8 cellular contexts compared by ENCODE assay signal in the genomic region with DNA sequence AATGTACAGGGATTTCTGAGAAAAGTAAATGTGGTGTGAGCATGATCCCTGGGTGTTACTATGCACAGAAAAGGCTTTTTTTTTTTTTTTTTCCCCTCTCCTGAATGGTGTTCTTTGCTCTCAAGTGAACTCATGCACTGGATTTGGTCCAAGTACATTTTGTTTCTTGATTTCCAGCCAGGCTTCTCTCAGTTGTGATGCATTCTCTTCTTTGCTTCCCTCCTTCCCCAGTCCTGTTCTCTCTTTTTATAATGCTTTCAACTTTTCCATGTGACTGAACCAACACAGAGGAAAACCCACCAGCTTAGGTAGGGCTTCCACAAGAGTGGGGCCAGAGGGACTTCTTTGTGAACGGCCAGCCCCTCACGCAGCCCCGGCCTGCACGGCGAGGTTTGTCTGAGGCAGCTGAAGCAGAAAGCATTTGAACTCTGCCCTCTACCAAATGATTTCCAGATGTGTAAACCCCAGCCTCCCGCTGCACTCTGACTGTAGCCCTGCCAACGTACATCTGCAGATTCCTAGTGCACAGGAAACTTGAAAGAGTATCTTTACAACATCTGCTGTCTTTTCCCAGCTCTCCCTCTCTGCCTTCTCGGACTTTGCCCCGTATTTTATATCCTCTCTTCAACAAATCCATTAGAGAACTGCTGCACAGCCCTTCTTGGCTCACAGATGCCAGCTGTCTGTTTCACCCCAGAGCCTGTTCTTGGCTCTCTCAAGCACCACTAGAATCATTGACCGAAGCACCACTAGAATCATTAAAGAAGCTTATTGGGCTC.
A peak's percentile ranks its signal among the peaks of the same experiment; 100 is the strongest.
DNase-seq lines count a peak whose midpoint lies in the region; TF ChIP-seq lines count a peak whose summit lies in the region.

No MANE protein-coding gene starts in this region.

- in situ Hi-C loops in KBM-7 (cut with MboI; ENCODE audit: low pct_unique_long_range_greater_than_20kb, low sequenced_read_pairs) = no loop called here

- H3K36me3 Mint-ChIP-seq in neural crest cell (ENCODE audit: low read depth) = peaks cover 8% of the 10 kb centered on the region
- H3K36me3 Mint-ChIP-seq in activated CD4-positive, alpha-beta T cell treated with anti-CD3 and anti-CD28 coated beads, Interleukin-2, amount 10 ng/mL, durations not matched to agents 24 days and 14 days (ENCODE audit: low read depth) = no peaks in the 10 kb centered on the region

- intact Hi-C loops in activated CD4-positive, alpha-beta T cell treated with anti-CD3 and anti-CD28 coated beads, Interleukin-2, amount 10 ng/mL, durations not matched to agents 24 days and 14 days (cut with micrococcal nuclease) = no loop called here

- peaks cover 6% of the 10 kb centered on the region for H3K4me1 Mint-ChIP-seq in neural crest cell
- H3K4me1 Mint-ChIP-seq in activated CD4-positive, alpha-beta T cell treated with anti-CD3 and anti-CD28 coated beads, Interleukin-2, amount 10 ng/mL, durations not matched to agents 24 days and 14 days = no peaks in the 10 kb centered on the region

- TF ChIP-seq CTCF in neural crest cell (conservative IDR thresholded peaks at IDR 0.05) = no peak

- H3K27ac Mint-ChIP-seq in neural crest cell (ENCODE audit: unreplicated experiment) = no peak overlapping the region
- no peak overlapping the region for H3K27ac Mint-ChIP-seq in activated CD4-positive, alpha-beta T cell treated with anti-CD3 and anti-CD28 coated beads, Interleukin-2, amount 10 ng/mL, durations not matched to agents 24 days and 14 days

- H3K27me3 Mint-ChIP-seq in neural crest cell (ENCODE audit: low read depth) = no peaks in the 10 kb centered on the region
- H3K27me3 Mint-ChIP-seq in activated CD4-positive, alpha-beta T cell treated with anti-CD3 and anti-CD28 coated beads, Interleukin-2, amount 10 ng/mL, durations not matched to agents 24 days and 14 days = peaks cover 6% of the 10 kb centered on the region

- H3K9me3 Mint-ChIP-seq in neural crest cell = peaks cover 9% of the 10 kb centered on the region
- H3K9me3 Mint-ChIP-seq in activated CD4-positive, alpha-beta T cell treated with anti-CD3 and anti-CD28 coated beads, Interleukin-2, amount 10 ng/mL, durations not matched to agents 24 days and 14 days = peaks cover 7% of the 10 kb centered on the region

- H3K4me3 Mint-ChIP-seq in neural crest cell = no peak overlapping the region
- no peak overlapping the region for H3K4me3 Mint-ChIP-seq in activated CD4-positive, alpha-beta T cell treated with anti-CD3 and anti-CD28 coated beads, Interleukin-2, amount 10 ng/mL, durations not matched to agents 24 days and 14 days

- peak; percentile 22 for DNase-seq in COR-L47 (lab: John Stamatoyannopoulos, UW)
- DNase-seq in NCI-H774 (lab: John Stamatoyannopoulos, UW) = peak; percentile 16
- peak; percentile 99 for DNase-seq in fibroblast of gingiva (ENCODE audit: low read depth)
- DNase-seq in neural crest cell (ENCODE audit: low read depth, low spot score) = peak; percentile 30
- no peak for DNase-seq in activated CD8-positive, alpha-beta memory T cell treated with anti-CD3 and anti-CD28 coated beads, Interleukin-2, amount 50 U/mL, for 48 hours
- DNase-seq in KBM-7 = no peak
- no peak for DNase-seq in activated CD4-positive, alpha-beta T cell treated with anti-CD3 and anti-CD28 coated beads for 48 hours
- no peak for DNase-seq in activated CD4-positive, alpha-beta T cell treated with anti-CD3 and anti-CD28 coated beads, Interleukin-2, amount 10 ng/mL, durations not matched to agents 24 days and 14 days

Comparison
In these comparisons a context has a peak if more than half of its experiments do, and no peak if none do; other contexts are left out.
1. DNase-seq: peak in COR-L47 (single experiment), NCI-H774 (single experiment), fibroblast of gingiva (single experiment) and neural crest cell (single experiment); none in activated CD8-positive, alpha-beta memory T cell treated with anti-CD3 and anti-CD28 coated beads, Interleukin-2, amount 50 U/mL, for 48 hours (single experiment), KBM-7 (single experiment), activated CD4-positive, alpha-beta T cell treated with anti-CD3 and anti-CD28 coated beads for 48 hours (single experiment) and activated CD4-positive, alpha-beta T cell treated with anti-CD3 and anti-CD28 coated beads, Interleukin-2, amount 10 ng/mL, durations not matched to agents 24 days and 14 days (single experiment).